ENCODE assay signal across 8 cellular contexts in the genomic region with DNA sequence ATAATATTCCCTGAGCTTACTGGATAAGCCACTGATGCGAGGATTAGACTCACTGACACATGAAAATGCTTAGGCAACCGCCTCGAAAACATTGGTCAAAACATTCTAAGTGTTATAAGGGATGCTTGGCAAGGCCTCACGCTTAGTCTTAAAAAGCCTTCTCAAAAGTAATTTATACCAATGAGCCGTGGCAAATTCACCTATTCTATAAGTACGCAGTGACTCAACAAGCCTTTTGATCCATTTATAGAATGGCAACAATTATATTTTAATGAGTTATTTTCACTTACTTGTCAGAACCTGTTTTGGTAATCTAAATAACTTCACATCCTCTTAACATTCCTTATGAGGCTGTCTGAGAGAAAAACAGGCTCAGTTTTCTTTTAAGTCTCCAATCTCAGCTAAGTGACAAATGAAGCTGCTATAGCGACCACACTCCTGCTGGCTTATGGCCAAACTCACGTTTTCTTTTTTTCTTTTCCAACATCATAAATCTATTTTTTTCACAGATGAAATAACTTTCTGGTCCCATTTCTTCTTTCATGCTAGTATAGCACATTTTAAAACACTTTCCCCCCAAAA.
DNase-seq lines count a peak whose midpoint lies in the region; ATAC-seq, FAIRE-seq and TF ChIP-seq lines count a peak whose summit lies in the region.

No MANE protein-coding gene starts in this region.

- H3K36me3 ChIP-seq in heart left ventricle (peaks cover 0 to 34% (median 0%) of the 10 kb centered on the region in 9 donors), astrocyte (ENCODE audit: insufficient read depth, low read length) (no peaks in the 10 kb centered on the region), right lobe of liver (no peaks in the 10 kb centered on the region), urinary bladder (ENCODE audit: insufficient read depth) (no peaks in the 10 kb centered on the region)

- H3K4me1 Mint-ChIP-seq in astrocyte (ENCODE audit: low read depth, unreplicated experiment): peaks cover 36% of the 10 kb centered on the region

- DNase-seq in heart left ventricle: no peak
- no peak for DNase-seq in cardiac septum (ENCODE audit: low spot score)
- peak; percentile 19 for DNase-seq in astrocyte (ENCODE audit: low read depth)
- DNase-seq in right lobe of liver: no peak
- DNase-seq in NCI-H1930 (lab: John Stamatoyannopoulos, UW): no peak
- DNase-seq in erythroblast (lab: John Stamatoyannopoulos, UW): no peak

- H3K4me2 ChIP-seq in astrocyte (ENCODE audit: low read length): peak overlapping the region; percentile 83

- 25 to 36% (median 31%) methylated on average over 8 of the region's 8 CpGs for WGBS in heart left ventricle, 4 donors
- WGBS in right lobe of liver (ENCODE audit: insufficient coverage, low coverage, low lambda C conversion rate, missing lambda C conversion rate): 55% methylated on average over 7 of the region's 8 CpGs
- WGBS in urinary bladder: 20% methylated on average over 8 of the region's 8 CpGs

- no peak for TF ChIP-seq CTCF in heart left ventricle (IDR thresholded peaks at IDR 0.05)
- TF ChIP-seq CTCF in astrocyte (IDR thresholded peaks at IDR 0.05; ENCODE audit: insufficient read depth, low read depth, low read length): no peak
- no peak for TF ChIP-seq CTCF in right lobe of liver (IDR thresholded peaks at IDR 0.05)

- H2AFZ ChIP-seq in astrocyte (ENCODE audit: low read depth, low read length): no peak overlapping the region

- no peaks in the 10 kb centered on the region for H3K27me3 Mint-ChIP-seq in astrocyte (ENCODE audit: low read depth, unreplicated experiment)

- H3K36me3 Mint-ChIP-seq in astrocyte (ENCODE audit: low read depth, unreplicated experiment): peaks cover 8% of the 10 kb centered on the region

- H3K27ac ChIP-seq in heart left ventricle (peak overlapping the region in 10 of 12 donors; percentile 53 to 86 (median 72)), astrocyte (ENCODE audit: low read depth, low read length) (no peak overlapping the region), right lobe of liver (peak overlapping the region; percentile 62 to 84 (median 74)), urinary bladder (ENCODE audit: low read depth) (peak overlapping the region; percentile 79)

- H3K9me3 Mint-ChIP-seq in astrocyte (ENCODE audit: unreplicated experiment): peaks cover 1% of the 10 kb centered on the region

- peak overlapping the region; percentile 83 for H3K27ac Mint-ChIP-seq in astrocyte (ENCODE audit: unreplicated experiment)

- no peak overlapping the region for H3K9ac ChIP-seq in astrocyte (ENCODE audit: low read length)

- no peak for TF ChIP-seq POLR2A in heart left ventricle (IDR thresholded peaks at IDR 0.05)
- TF ChIP-seq POLR2A in right lobe of liver (IDR thresholded peaks at IDR 0.05): no peak
- TF ChIP-seq POLR2A in erythroblast (IDR thresholded peaks at IDR 0.05; ENCODE audit: low read length): no peak

- peak overlapping the region; percentile 79 for H3K4me3 Mint-ChIP-seq in astrocyte (ENCODE audit: unreplicated experiment)

- H3K4me3 ChIP-seq in heart left ventricle: peak overlapping the region in 10 of 12 donors; percentile 33 to 60 (median 51)
- H3K4me3 ChIP-seq in astrocyte (ENCODE audit: insufficient read depth, low read depth, low read length): no peak overlapping the region
- H3K4me3 ChIP-seq in right lobe of liver: peak overlapping the region in 2 of 3 donors; percentile 33 to 49
- peak overlapping the region; percentile 12 for H3K4me3 ChIP-seq in urinary bladder (ENCODE audit: low read depth, low read length)

- H3K9me3 ChIP-seq in heart left ventricle (no peaks in the 10 kb centered on the region), astrocyte (ENCODE audit: insufficient read depth, low read depth, low read length) (no peaks in the 10 kb centered on the region), right lobe of liver (no peaks in the 10 kb centered on the region)

- intact Hi-C loops in heart left ventricle (cut with DNase I): loop anchor here in 1 of 10 donors (2.0 kb wide), 1 partner anchor 47 kb away; no protein-coding TSS in a partner anchor
- intact Hi-C loops in cardiac septum (cut with DNase I): loop anchor here (2.0 to 5.0 kb wide), 2 partner anchors 19 to 53 kb away; no protein-coding TSS in a partner anchor
- intact Hi-C loops in right lobe of liver (cut with DNase I): no loop called here

- no peak for FAIRE-seq in astrocyte (lab: Jason Lieb, UNC)

- peaks cover 5 to 86% (median 64%) of the 10 kb centered on the region in 12 donors for H3K4me1 ChIP-seq in heart left ventricle
- H3K4me1 ChIP-seq in astrocyte (ENCODE audit: insufficient read depth, low read length): peaks cover 16% of the 10 kb centered on the region
- H3K4me1 ChIP-seq in right lobe of liver: peaks cover 0 to 40% (median 12%) of the 10 kb centered on the region in 4 donors
- H3K4me1 ChIP-seq in urinary bladder (ENCODE audit: insufficient read depth): no peaks in the 10 kb centered on the region

- H4K20me1 ChIP-seq in astrocyte (ENCODE audit: insufficient read depth, low read length): peaks cover 20% of the 10 kb centered on the region

- H3K27me3 ChIP-seq in heart left ventricle: no peaks in the 10 kb centered on the region
- H3K27me3 ChIP-seq in astrocyte (ENCODE audit: insufficient read depth, low read length): peaks cover 37% of the 10 kb centered on the region
- no peaks in the 10 kb centered on the region for H3K27me3 ChIP-seq in right lobe of liver

- ATAC-seq in heart left ventricle: peak in 2 of 4 donors; percentile 2 to 24
- ATAC-seq in right lobe of liver: no peak
- no peak for ATAC-seq in HG02840 (IDR thresholded peaks at IDR 0.05; ENCODE audit: low FRiP score, unreplicated experiment)

- no peaks in the 10 kb centered on the region for H3K79me2 ChIP-seq in astrocyte (ENCODE audit: insufficient read depth, low read length)
